In the genomic region with DNA sequence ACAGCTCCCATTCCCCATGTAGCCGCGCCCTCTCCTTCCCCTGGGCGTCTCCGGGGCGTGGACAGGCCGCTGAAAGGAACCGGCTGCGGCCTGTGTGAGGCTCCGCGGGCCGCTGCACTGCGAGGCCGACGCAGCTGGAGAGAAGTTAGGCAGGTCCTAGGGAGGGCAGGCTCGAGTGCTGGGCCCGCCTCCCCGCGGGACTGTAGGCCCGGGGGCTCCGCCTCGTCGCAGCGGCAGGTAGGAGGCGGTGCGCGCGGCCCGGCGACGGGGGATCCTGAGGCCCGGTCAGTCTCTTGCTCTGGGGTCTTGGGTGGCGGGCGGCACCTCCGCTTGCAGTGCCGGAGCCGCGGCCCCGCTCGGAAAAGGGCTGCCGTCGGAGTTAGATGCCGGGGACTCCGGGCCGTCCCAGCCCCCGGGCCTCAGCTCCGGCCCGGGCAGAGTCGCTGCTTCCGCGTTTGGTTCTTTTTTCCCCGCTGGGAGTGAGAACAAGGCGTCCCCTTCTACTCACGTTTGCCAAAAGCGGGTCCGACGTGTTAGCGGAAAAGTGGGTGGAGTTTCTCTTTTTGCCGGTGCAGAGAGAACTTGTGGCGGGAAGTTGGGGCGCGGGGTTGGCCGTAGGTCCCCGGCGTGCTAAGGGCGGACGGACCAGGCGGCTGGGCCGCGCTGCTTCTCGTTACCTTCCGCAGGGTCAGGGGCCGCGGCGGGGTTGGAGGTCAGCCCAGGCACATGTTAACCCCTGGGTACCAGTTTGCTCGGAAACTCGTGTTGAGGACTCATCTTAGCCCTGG, we compare ENCODE assay signal across 8 cellular contexts. TPM values are rescaled to one million over a fixed set of nuclear protein-coding genes. Genes with fewer than 3 reads are reported as not detected.
DNase-seq lines count a peak whose midpoint lies in the region; ATAC-seq and TF ChIP-seq lines count a peak whose summit lies in the region.

Gene VRK2 (plus strand): TSS at position 222 of the 788 bp plus-strand sequence. CDS start 2,026 bp downstream, outside the sequence.

- DNase-seq in NCI-H1417 treated with DMSO at 0.1 percent for 48 hours (lab: John Stamatoyannopoulos, UW) (peak; percentile 83), T-helper 22 cell (ENCODE audit: low read depth) (peak; percentile 74), astrocyte of the cerebellum (ENCODE audit: low read depth) (peak; percentile 76), hippocampal formation (lab: John Stamatoyannopoulos, UW) (peak; percentile 33 to 72), sciatic nerve (ENCODE audit: low spot score) (peak; percentile 88), NCI-H345 treated with DMSO at 0.1 percent for 48 hours (lab: John Stamatoyannopoulos, UW; ENCODE audit: unreplicated experiment) (no peak)

- ATAC-seq in HG02763 (IDR thresholded peaks at IDR 0.05; ENCODE audit: unreplicated experiment): peak; percentile 90
- peak; percentile 96 for ATAC-seq in sciatic nerve

- TF ChIP-seq CTCF in GM12875 (IDR thresholded peaks at IDR 0.05; ENCODE audit: borderline replicate concordance, insufficient read depth, low read depth, low read length): 0 out of 2 replicates have a peak, but pooled peaks have one; percentile 16
- TF ChIP-seq CTCF in astrocyte of the cerebellum (IDR thresholded peaks at IDR 0.05; ENCODE audit: low read depth, low read length, missing control alignments): no peak

- peak within 1 kb of the TSS; percentile 82 for H3K4me3 ChIP-seq in GM12875 (ENCODE audit: low read depth, low read length)
- peak within 1 kb of the TSS; percentile 52 for H3K4me3 ChIP-seq in astrocyte of the cerebellum (ENCODE audit: low read depth, low read length)

- intact Hi-C loops in sciatic nerve (cut with DNase I): no loop called here

- in situ Hi-C loops in astrocyte of the cerebellum (cut with HindIII; ENCODE audit: low sequenced_read_pairs): no loop called here

RNA-seq across cellular contexts. Expression of gene VRK2, which starts in this region (rescaled TPM):
- total RNA-seq in sciatic nerve: 21.0 TPM
